In the genomic region with DNA sequence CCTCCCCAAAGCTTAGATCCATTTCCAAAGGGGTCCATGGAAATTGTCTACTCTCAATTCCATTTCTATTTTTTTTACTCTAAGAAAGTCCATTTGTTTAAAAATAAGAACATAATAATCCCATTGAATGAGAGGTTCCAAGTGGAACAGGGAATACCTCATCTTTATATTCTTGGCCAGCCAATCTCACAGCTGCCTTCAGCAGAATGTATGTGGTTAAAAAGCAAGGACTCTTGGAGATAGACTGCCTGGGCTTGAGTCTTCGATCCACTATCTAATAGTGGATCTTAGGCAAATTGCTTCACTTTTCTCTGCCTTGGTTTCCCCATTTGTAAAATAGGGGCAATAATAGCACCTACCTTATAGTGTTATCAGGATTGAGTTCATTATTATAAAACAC, we compare ENCODE assay signal across 23 cellular contexts.
"Had no signal": no experiment of that assay in that cellular context is flagged by ENCODE, and none has a peak within 500 bp of the region (broad histone marks: within the 10 kb centered on the region; RNA-seq: fewer than 3 reads in every experiment).

No MANE protein-coding gene starts in this region.

- H3K27ac ChIP-seq: brain microvascular endothelial cell, coronary artery, dorsolateral prefrontal cortex had no signal

- H3K4me3 ChIP-seq: coronary artery had no signal

- DNase-seq: activated CD4-positive, alpha-beta memory T cell treated with anti-CD3 and anti-CD28 coated beads for 36 hours; activated CD4-positive, alpha-beta T cell treated with anti-CD3 and anti-CD28 coated beads for 36 hours; activated CD4-positive, alpha-beta T cell treated with anti-CD3 and anti-CD28 coated beads, Interleukin-2, amount 10 ng/mL, durations not matched to agents 24 days and 14 days; activated CD4-positive, CD25-positive, alpha-beta regulatory T cell; activated CD4-positive, CD25-positive, alpha-beta regulatory T cell treated with anti-CD3 and anti-CD28 coated beads, Interleukin-2, amount 50 U/mL, for 72 hours; activated CD8-positive, alpha-beta memory T cell treated with anti-CD3 and anti-CD28 coated beads, Interleukin-2, amount 10 ng/mL, durations not matched to agents 7 days and 5 days; activated CD8-positive, alpha-beta memory T cell treated with anti-CD3 and anti-CD28 coated beads, Interleukin-2, amount 50 U/mL, for 4 hours; activated CD8-positive, alpha-beta T cell treated with anti-CD3 and anti-CD28 coated beads, Interleukin-2, amount 10 ng/mL, durations not matched to agents 7 days and 5 days; activated gamma-delta T cell; activated naive CD4-positive, alpha-beta T cell; activated naive CD4-positive, alpha-beta T cell treated with anti-CD3 and anti-CD28 coated beads, Interleukin-2, amount 50 U/mL, for 16 hours; activated T-cell treated with anti-CD3 and anti-CD28 coated beads, Interleukin-2, amount 50 U/mL, for 1 hour; activated T-cell treated with anti-CD3 and anti-CD28 coated beads, Interleukin-2, amount 50 U/mL, for 48 hours; amniotic stem cell; anterior cingulate cortex; brain microvascular endothelial cell; dorsolateral prefrontal cortex; effector memory CD4-positive, alpha-beta T cell; endodermal cell; head of caudate nucleus; T-helper 2 cell had no signal

- H3K36me3 ChIP-seq: brain microvascular endothelial cell had no signal

- ATAC-seq: activated CD4-positive, alpha-beta T cell treated with anti-CD3 and anti-CD28 coated beads for 36 hours; activated CD8-positive, alpha-beta memory T cell treated with anti-CD3 and anti-CD28 coated beads, Interleukin-2, amount 10 ng/mL, durations not matched to agents 7 days and 5 days; activated CD8-positive, alpha-beta T cell treated with anti-CD3 and anti-CD28 coated beads, Interleukin-2, amount 10 ng/mL, durations not matched to agents 7 days and 5 days; esophagus mucosa had no signal
